ENCODE assay signal across 7 cellular contexts in genomic region chr16:56022818-56023217, GRCh38.
"Had no signal": no experiment of that assay in that cellular context is flagged by ENCODE, and none has a peak within 500 bp of the region (broad histone marks: within the 10 kb centered on the region; RNA-seq: fewer than 3 reads in every experiment).

No MANE protein-coding gene starts in this region.

- H3K36me3 Mint-ChIP-seq: IgD-negative memory B cell had no signal

- H3K4me2 ChIP-seq: KMS-11 had no signal

- FAIRE-seq: HTR-8/SVneo had no signal

- DNase-seq: IMR-90, KBM-7, KG1 had no signal

- H3K9ac ChIP-seq: KMS-11 had no signal

- H3K4me3 Mint-ChIP-seq: IgD-negative memory B cell had no signal

- H3K27ac Mint-ChIP-seq: IgD-negative memory B cell had no signal

- H3K27ac ChIP-seq: HL-60, KMS-11 had no signal
